18 cellular contexts compared by ENCODE assay signal in genomic region chr11:108838102-108838803, GRCh38.
"Had no signal": no experiment of that assay in that cellular context is flagged by ENCODE, and none has a peak within 500 bp of the region (broad histone marks: within the 10 kb centered on the region; RNA-seq: fewer than 3 reads in every experiment).

No MANE protein-coding gene starts in this region.

- ATAC-seq: activated CD8-positive, alpha-beta T cell treated with anti-CD3 and anti-CD28 coated beads for 36 hours; body of pancreas; left lobe of liver had no signal

- DNase-seq: activated CD4-positive, alpha-beta T cell treated with anti-CD3 and anti-CD28 coated beads for 48 hours; activated CD4-positive, CD25-positive, alpha-beta regulatory T cell; activated CD8-positive, alpha-beta T cell treated with anti-CD3 and anti-CD28 coated beads for 36 hours; activated naive CD4-positive, alpha-beta T cell treated with anti-CD3 and anti-CD28 coated beads for 36 hours; activated T-cell treated with anti-CD3 and anti-CD28 coated beads, Interleukin-2, amount 50 U/mL, for 24 hours; body of pancreas; caudate nucleus; erythroblast; midbrain; occipital lobe; stimulated activated CD4-positive, alpha-beta T cell treated with anti-CD3 and anti-CD28 coated beads, Interleukin-12 subunit alpha, Interleukin-12 subunit beta, amount 100 ng/mL, for 4 hours; stimulated activated CD4-positive, alpha-beta T cell treated with anti-CD3 and anti-CD28 coated beads, Interleukin-1b, Interleukin-23, amount 100 ng/mL, for 48 hours; stimulated activated CD8-positive, alpha-beta memory T cell treated with anti-CD3 and anti-CD28 coated beads, Interleukin-4, amount 100 ng/mL, for 48 hours; stimulated activated naive CD4-positive, alpha-beta T cell; T-helper 9 cell; thyroid gland had no signal

- H3K27me3 ChIP-seq: body of pancreas, right atrium auricular region, thyroid gland had no signal

- H3K36me3 ChIP-seq: thyroid gland had no signal

- H3K4me3 ChIP-seq: body of pancreas, right atrium auricular region, thyroid gland had no signal

- H3K27ac ChIP-seq: body of pancreas, right atrium auricular region, thyroid gland had no signal

- H3K9me3 ChIP-seq: body of pancreas, right atrium auricular region, thyroid gland had no signal

- H3K4me1 ChIP-seq: body of pancreas, right atrium auricular region had no signal
